ENCODE assay signal across 8 cellular contexts in genomic region chr9:93133641-93134017, GRCh38. TPM values are rescaled to one million over a fixed set of nuclear protein-coding genes. Genes with fewer than 3 reads are reported as not detected.
DNase-seq lines count a peak whose midpoint lies in the region; ATAC-seq and TF ChIP-seq lines count a peak whose summit lies in the region.

No MANE protein-coding gene starts in this region.

- H3K4me1 ChIP-seq in stomach = peaks cover 59 to 77% (median 72%) of the 10 kb centered on the region in 4 donors

- 0 to 2% (median 0%) methylated on average over 13 to 37 of the region's 37 CpGs for whole genome bisulfite sequencing in stomach, 5 donors

- TF ChIP-seq POLR2A in erythroblast (IDR thresholded peaks at IDR 0.05; ENCODE audit: low read length) (no peak), stomach (IDR thresholded peaks at IDR 0.05) (no peak)

- H3K36me3 ChIP-seq in stomach = no peaks in the 10 kb centered on the region

- no peak for TF ChIP-seq EP300 in stomach (IDR thresholded peaks at IDR 0.05)

- peak; percentile 33 for ATAC-seq in HG02870 (IDR thresholded peaks at IDR 0.05; ENCODE audit: unreplicated experiment)

- peak overlapping the region; percentile 96 to 99 (median 96) for H3K27ac ChIP-seq in stomach

- DNase-seq in SIG-M5 treated with dmso at 0.1 percent for 504 hours (lab: John Stamatoyannopoulos, UW; ENCODE audit: unreplicated experiment) = peak; percentile 56
- DNase-seq in SIG-M5 (lab: John Stamatoyannopoulos, UW) = no peak
- DNase-seq in NCI-H510A treated with DMSO at 0.1 percent for 48 hours (lab: John Stamatoyannopoulos, UW) = peak; percentile 44
- DNase-seq in activated CD8-positive, alpha-beta memory T cell treated with anti-CD3 and anti-CD28 coated beads, Interleukin-2, amount 50 U/mL, for 1 hour (ENCODE audit: extremely low read depth) = peak; percentile 40
- DNase-seq in erythroblast (lab: John Stamatoyannopoulos, UW) = peak; percentile 43 to 59
- peak; percentile 81 for DNase-seq in mucosa of gallbladder (ENCODE audit: low spot score)
- peak; percentile 83 for DNase-seq in stomach

- H3K27me3 ChIP-seq in stomach = no peaks in the 10 kb centered on the region

- no peaks in the 10 kb centered on the region for H3K9me3 ChIP-seq in stomach

- intact Hi-C loops in stomach (cut with DNase I; ENCODE audit: low total_unique reads) = no loop called here

- peak overlapping the region; percentile 67 to 88 (median 82) for H3K4me3 ChIP-seq in stomach

- TF ChIP-seq CTCF in stomach (IDR thresholded peaks at IDR 0.05) = no peak

RNA-seq across cellular contexts. Expression of gene NINJ1, which starts 0.4 kb away (rescaled TPM):
- total RNA-seq in mucosa of gallbladder (75.6 TPM), stomach (100 to 1,000 TPM in 2 of 5 donors, 10 to 100 TPM in 2, 1 to 10 TPM in 1; 9.3 to 153 (median 30.0) TPM)
- 10 to 100 TPM; 34.2 to 63.3 (median 35.0) TPM for polyA plus RNA-seq in stomach

RNA-seq across cellular contexts. Expression of gene CARD19, which starts 37.6 kb away (rescaled TPM):
- total RNA-seq in mucosa of gallbladder (45.2 TPM), stomach (10 to 100 TPM; 14.3 to 95.1 (median 58.0) TPM)
- polyA plus RNA-seq in stomach = 10 to 100 TPM; 32.9 to 46.6 (median 44.5) TPM

RNA-seq across cellular contexts. Expression of gene WNK2, which starts 50.3 kb away (rescaled TPM):
- total RNA-seq in mucosa of gallbladder = 37.2 TPM
- 100 to 1,000 TPM in 2 of 5 donors, 10 to 100 TPM in 2, 1 to 10 TPM in 1; 1.2 to 700 (median 33.5) TPM for total RNA-seq in stomach
- 10 to 100 TPM in 1 of 3 donors, 1 to 10 TPM in 2; 2.9 to 13.8 (median 8.8) TPM for polyA plus RNA-seq in stomach
